In genomic region chr4:38873290-38873949, GRCh38 we compare ENCODE assay signal across 13 cellular contexts. TPM values are rescaled to one million over a fixed set of nuclear protein-coding genes. Genes with fewer than 3 reads are reported as not detected.
DNase-seq lines count a peak whose midpoint lies in the region; ATAC-seq and TF ChIP-seq lines count a peak whose summit lies in the region.
"Had no signal": no experiment of that assay in that cellular context is flagged by ENCODE, and none has a peak within 500 bp of the region (broad histone marks: within the 10 kb centered on the region; RNA-seq: fewer than 3 reads in every experiment).

No MANE protein-coding gene starts in this region.

- ATAC-seq in natural killer cell: no peak

- no peaks in the 10 kb centered on the region for H3K27me3 Mint-ChIP-seq in chondrocyte (ENCODE audit: low read depth)
- no peaks in the 10 kb centered on the region for H3K27me3 Mint-ChIP-seq in osteocyte (ENCODE audit: unreplicated experiment)
- H3K27me3 Mint-ChIP-seq in natural killer cell (ENCODE audit: low read depth in 2 of 2): peaks cover 14 to 20% of the 10 kb centered on the region in 2 donors
- H3K27me3 Mint-ChIP-seq in T-helper 2 cell treated with Interferon-gamma antibody and Interleukin-4, amounts not matched to agents 5 μg/mL and 100 μg/mL, for 36 hours (ENCODE audit: low read depth): peaks cover 39% of the 10 kb centered on the region

- no peak overlapping the region for H3K4me3 ChIP-seq in NB4 (ENCODE audit: low read depth, low read length)
- H3K4me3 ChIP-seq: BLaER1, skin epidermis had no signal

- peak overlapping the region; percentile 71 for H3K27ac Mint-ChIP-seq in chondrocyte (ENCODE audit: unreplicated experiment)
- peak overlapping the region; percentile 65 for H3K27ac Mint-ChIP-seq in osteocyte (ENCODE audit: unreplicated experiment)
- H3K27ac Mint-ChIP-seq in natural killer cell: no peak overlapping the region
- H3K27ac Mint-ChIP-seq in T-helper 2 cell treated with Interferon-gamma antibody and Interleukin-4, amounts not matched to agents 5 μg/mL and 100 μg/mL, for 36 hours: no peak overlapping the region
- H3K27ac Mint-ChIP-seq: immature natural killer cell had no signal

- TF ChIP-seq POLR2A in NB4 (IDR thresholded peaks at IDR 0.05; ENCODE audit: extremely low read depth, insufficient read length): no peak

- H3K36me3 Mint-ChIP-seq in chondrocyte (ENCODE audit: low read depth): peaks cover 26% of the 10 kb centered on the region
- peaks cover 37% of the 10 kb centered on the region for H3K36me3 Mint-ChIP-seq in osteocyte (ENCODE audit: unreplicated experiment)
- no peaks in the 10 kb centered on the region for H3K36me3 Mint-ChIP-seq in natural killer cell
- H3K36me3 Mint-ChIP-seq in T-helper 2 cell treated with Interferon-gamma antibody and Interleukin-4, amounts not matched to agents 5 μg/mL and 100 μg/mL, for 36 hours (ENCODE audit: low read depth): no peaks in the 10 kb centered on the region
- H3K36me3 Mint-ChIP-seq: immature natural killer cell had no signal

- TF ChIP-seq CTCF in NB4 (IDR thresholded peaks at IDR 0.05; ENCODE audit: low read depth, low read length) (peak; percentile 30), chondrocyte (IDR thresholded peaks at IDR 0.05) (peak; percentile 37), osteocyte (IDR thresholded peaks at IDR 0.05) (peak; percentile 22), natural killer cell (IDR thresholded peaks at IDR 0.05) (no peak)

- H3K4me1 Mint-ChIP-seq in chondrocyte (ENCODE audit: low read depth): peaks cover 70% of the 10 kb centered on the region
- peaks cover 40% of the 10 kb centered on the region for H3K4me1 Mint-ChIP-seq in osteocyte (ENCODE audit: unreplicated experiment)
- H3K4me1 Mint-ChIP-seq in natural killer cell: peaks cover 0 to 8% of the 10 kb centered on the region in 2 donors
- peaks cover 4% of the 10 kb centered on the region for H3K4me1 Mint-ChIP-seq in T-helper 2 cell treated with Interferon-gamma antibody and Interleukin-4, amounts not matched to agents 5 μg/mL and 100 μg/mL, for 36 hours (ENCODE audit: low read depth)

- DNase-seq in DMS53 (lab: John Stamatoyannopoulos, UW) (peak; percentile 85), NB4 (ENCODE audit: low read depth) (peak; percentile 54), chondrocyte (ENCODE audit: low spot score) (no peak), osteocyte (ENCODE audit: extremely low spot score, unreplicated experiment) (no peak), natural killer cell (no peak), globus pallidus (ENCODE audit: low spot score) (no peak), SHP77 (lab: John Stamatoyannopoulos, UW) (no peak)
- DNase-seq in T-helper 2 cell treated with Interferon-gamma antibody and Interleukin-4, amounts not matched to agents 5 μg/mL and 100 μg/mL, for 36 hours (ENCODE audit: low spot score): no peak
- DNase-seq: activated T-cell treated with anti-CD3 and anti-CD28 coated beads, Interleukin-2, amount 50 U/mL, for 1 hour; immature natural killer cell; RPMI8226 had no signal

- H3K4me3 Mint-ChIP-seq in chondrocyte (ENCODE audit: unreplicated experiment): no peak overlapping the region
- no peak overlapping the region for H3K4me3 Mint-ChIP-seq in osteocyte (ENCODE audit: unreplicated experiment)
- no peak overlapping the region for H3K4me3 Mint-ChIP-seq in natural killer cell
- H3K4me3 Mint-ChIP-seq in T-helper 2 cell treated with Interferon-gamma antibody and Interleukin-4, amounts not matched to agents 5 μg/mL and 100 μg/mL, for 36 hours: no peak overlapping the region
- H3K4me3 Mint-ChIP-seq: immature natural killer cell had no signal

- intact Hi-C loops in natural killer cell (cut with micrococcal nuclease): no loop called here

- peaks cover 3% of the 10 kb centered on the region for H3K9me3 Mint-ChIP-seq in chondrocyte (ENCODE audit: low read depth)
- peaks cover 9% of the 10 kb centered on the region for H3K9me3 Mint-ChIP-seq in osteocyte (ENCODE audit: unreplicated experiment)
- no peaks in the 10 kb centered on the region for H3K9me3 Mint-ChIP-seq in natural killer cell
- no peaks in the 10 kb centered on the region for H3K9me3 Mint-ChIP-seq in T-helper 2 cell treated with Interferon-gamma antibody and Interleukin-4, amounts not matched to agents 5 μg/mL and 100 μg/mL, for 36 hours
- H3K9me3 Mint-ChIP-seq: immature natural killer cell had no signal

RNA-seq across cellular contexts. Expression of gene FAM114A1, which starts 5.8 kb away (rescaled TPM):
- total RNA-seq in chondrocyte (223 to 245 TPM (median 230 TPM) in 3 replicates), osteocyte (120 and 139 TPM in 2 replicates), natural killer cell (under 1 TPM in 2 of 3 donors, not detected in 1; 0.31 to 0.70 TPM)

RNA-seq across cellular contexts. Expression of gene TLR6, which starts 16.8 kb away (rescaled TPM):
- 2.0 to 2.9 TPM (median 2.6 TPM) in 3 replicates for total RNA-seq in chondrocyte
- total RNA-seq in osteocyte: 2.5 TPM in 2 replicates
- 1 to 10 TPM; 6.3 to 9.8 (median 6.8) TPM for total RNA-seq in natural killer cell

Comparison
In these comparisons a context has a peak if more than half of its experiments do, and no peak if none do; other contexts are left out.
1. DNase-seq: peak in DMS53 (single experiment) and NB4 (single experiment); none in chondrocyte (single experiment), osteocyte (single experiment), natural killer cell (single experiment), T-helper 2 cell treated with Interferon-gamma antibody and Interleukin-4, amounts not matched to agents 5 μg/mL and 100 μg/mL, for 36 hours (single experiment), globus pallidus (single experiment) and SHP77 (0 of 2).
2. H3K27ac Mint-ChIP-seq: peak in chondrocyte (single experiment) and osteocyte (single experiment); none in natural killer cell (0 of 2) and T-helper 2 cell treated with Interferon-gamma antibody and Interleukin-4, amounts not matched to agents 5 μg/mL and 100 μg/mL, for 36 hours (single experiment).
3. RNA of gene FAM114A1, which starts 5.8 kb away (total RNA-seq): 223 to 245 TPM in chondrocyte and 120 to 139 TPM in osteocyte; 0.31 to 0.70 TPM in natural killer cell; every median in the first group is over 10 times any median in the second.